25 cellular contexts compared by ENCODE assay signal in the genomic region with DNA sequence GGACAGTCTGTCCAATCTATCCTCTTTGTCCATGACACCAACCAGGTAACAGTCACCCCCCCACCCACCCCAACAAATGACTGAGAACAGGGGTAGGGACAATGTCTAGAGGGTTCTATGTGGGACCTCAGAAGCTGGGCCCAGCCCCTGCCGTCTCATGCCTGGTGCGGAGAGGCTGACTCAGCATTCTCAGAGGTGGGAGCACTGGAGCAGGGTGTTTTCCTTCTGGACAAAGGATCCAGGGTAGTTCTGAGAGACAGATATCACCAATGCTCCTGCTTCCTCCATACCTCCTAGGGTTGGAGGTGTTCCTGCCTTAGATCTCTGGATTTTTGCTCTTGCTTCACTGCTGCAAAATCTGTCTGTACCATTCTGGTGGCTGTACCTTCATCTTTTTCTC. TPM values are rescaled to one million over a fixed set of nuclear protein-coding genes. Genes with fewer than 3 reads are reported as not detected.
DNase-seq lines count a peak whose midpoint lies in the region; ATAC-seq, FAIRE-seq and TF ChIP-seq lines count a peak whose summit lies in the region.
"Had no signal": no experiment of that assay in that cellular context is flagged by ENCODE, and none has a peak within 500 bp of the region (broad histone marks: within the 10 kb centered on the region; RNA-seq: fewer than 3 reads in every experiment).

No MANE protein-coding gene starts in this region.

- H3K4me1 Mint-ChIP-seq in activated CD4-positive, alpha-beta memory T cell treated with anti-CD3 and anti-CD28 coated beads, Interleukin-2, amount 10 ng/mL, durations not matched to agents 7 days and 5 days = peaks cover 6% of the 10 kb centered on the region
- peaks cover 11% of the 10 kb centered on the region for H3K4me1 Mint-ChIP-seq in activated CD4-positive, alpha-beta memory T cell treated with anti-CD3 and anti-CD28 coated beads for 36 hours (ENCODE audit: low read depth)
- H3K4me1 Mint-ChIP-seq in IgD-negative memory B cell = peaks cover 0 to 7% (median 4%) of the 10 kb centered on the region in 3 donors
- H3K4me1 Mint-ChIP-seq in memory B cell = peaks cover 5% of the 10 kb centered on the region

- TF ChIP-seq EP300 in A549 (IDR thresholded peaks at IDR 0.05) = no peak

- peaks cover 85% of the 10 kb centered on the region for H3K36me3 Mint-ChIP-seq in activated CD4-positive, alpha-beta memory T cell treated with anti-CD3 and anti-CD28 coated beads, Interleukin-2, amount 10 ng/mL, durations not matched to agents 7 days and 5 days (ENCODE audit: low read depth)
- H3K36me3 Mint-ChIP-seq in activated CD4-positive, alpha-beta memory T cell treated with anti-CD3 and anti-CD28 coated beads for 36 hours = peaks cover 39% of the 10 kb centered on the region
- H3K36me3 Mint-ChIP-seq in IgD-negative memory B cell = peaks cover 22% of the 10 kb centered on the region
- peaks cover 54% of the 10 kb centered on the region for H3K36me3 Mint-ChIP-seq in memory B cell

- H3K4me2 ChIP-seq in A549 = no peak overlapping the region
- H3K4me2 ChIP-seq: BLaER1 had no signal

- TF ChIP-seq POLR2A in A549 (IDR thresholded peaks at IDR 0.05; ENCODE audit: low read length) (no peak), spleen (IDR thresholded peaks at IDR 0.05) (no peak)

- no peaks in the 10 kb centered on the region for H3K9me3 Mint-ChIP-seq in activated CD4-positive, alpha-beta memory T cell treated with anti-CD3 and anti-CD28 coated beads, Interleukin-2, amount 10 ng/mL, durations not matched to agents 7 days and 5 days
- H3K9me3 Mint-ChIP-seq in activated CD4-positive, alpha-beta memory T cell treated with anti-CD3 and anti-CD28 coated beads for 36 hours = no peaks in the 10 kb centered on the region
- no peaks in the 10 kb centered on the region for H3K9me3 Mint-ChIP-seq in IgD-negative memory B cell
- H3K9me3 Mint-ChIP-seq in memory B cell = no peaks in the 10 kb centered on the region
- H3K9me3 Mint-ChIP-seq: CD4-positive, CD25-positive, alpha-beta regulatory T cell; HFFc6 had no signal

- CTCF ChIA-PET in activated CD4-positive, alpha-beta memory T cell treated with anti-CD3 and anti-CD28 coated beads, Interleukin-2, amount 10 ng/mL, durations not matched to agents 7 days and 5 days (lab: Charles Lee) = no interaction called here
- CTCF ChIA-PET in activated CD4-positive, alpha-beta memory T cell treated with anti-CD3 and anti-CD28 coated beads for 36 hours (lab: Charles Lee) = no interaction called here
- CTCF ChIA-PET in A549 (lab: Yijun Ruan, JAX) = no interaction called here

- no peak for TF ChIP-seq RAD21 in A549 (conservative IDR thresholded peaks at IDR 0.05 in 1 of 2, IDR thresholded peaks at IDR 0.05 in 1 of 2)

- H3K27ac Mint-ChIP-seq in activated CD4-positive, alpha-beta memory T cell treated with anti-CD3 and anti-CD28 coated beads, Interleukin-2, amount 10 ng/mL, durations not matched to agents 7 days and 5 days = peak overlapping the region; percentile 42
- H3K27ac Mint-ChIP-seq in activated CD4-positive, alpha-beta memory T cell treated with anti-CD3 and anti-CD28 coated beads for 36 hours = no peak overlapping the region
- H3K27ac Mint-ChIP-seq in IgD-negative memory B cell (peak overlapping the region; percentile 14 to 85 (median 50)), memory B cell (peak overlapping the region; percentile 77)
- H3K27ac Mint-ChIP-seq: HFFc6 had no signal

- H3K4me1 ChIP-seq in A549 (no peaks in the 10 kb centered on the region), foreskin keratinocyte (no peaks in the 10 kb centered on the region), spleen (no peaks in the 10 kb centered on the region)
- H3K4me1 ChIP-seq: BLaER1, HAP-1 had no signal

- no peak overlapping the region for H3K4me3 Mint-ChIP-seq in activated CD4-positive, alpha-beta memory T cell treated with anti-CD3 and anti-CD28 coated beads, Interleukin-2, amount 10 ng/mL, durations not matched to agents 7 days and 5 days
- H3K4me3 Mint-ChIP-seq in activated CD4-positive, alpha-beta memory T cell treated with anti-CD3 and anti-CD28 coated beads for 36 hours = no peak overlapping the region
- H3K4me3 Mint-ChIP-seq in IgD-negative memory B cell (no peak overlapping the region), memory B cell (no peak overlapping the region)
- H3K4me3 Mint-ChIP-seq: CD4-positive, CD25-positive, alpha-beta regulatory T cell; HFFc6 had no signal

- no peak for DNase-seq in activated CD4-positive, alpha-beta memory T cell treated with anti-CD3 and anti-CD28 coated beads, Interleukin-2, amount 10 ng/mL, durations not matched to agents 7 days and 5 days
- no peak for DNase-seq in activated CD4-positive, alpha-beta memory T cell treated with anti-CD3 and anti-CD28 coated beads for 36 hours
- DNase-seq in A549 (ENCODE audit: low read depth in 1 of 2, low spot score in 1 of 2) (no peak), memory B cell (ENCODE audit: low spot score in 2 of 2) (no peak), foreskin keratinocyte (no peak), spleen (no peak), iPS-NIHi11 (ENCODE audit: low spot score) (no peak)
- DNase-seq: 8988T; CD4-positive, CD25-positive, alpha-beta regulatory T cell; GM23248; HFFc6; NCI-H1048; NCI-H1417; NCI-H1694; NCI-H2029 treated with DMSO at 0.1 percent for 48 hours; NCI-H2227 treated with DMSO at 0.1 percent for 48 hours; NCI-H526 treated with DMSO at 0.1 percent for 48 hours; RPMI8226; SHP77 had no signal

- 100% methylated on average over 2 of the region's 2 CpGs for WGBS in A549 (ENCODE audit: missing lambda C conversion rate)
- 96 to 100% (median 98%) methylated on average over 2 of the region's 2 CpGs; no CpG with 5 or more reads in 1 of the 5 donors for WGBS in spleen, 5 donors

- ATAC-seq in A549 (no peak), memory B cell (ENCODE audit: low read depth) (no peak), foreskin keratinocyte (no peak)

- H3K4me3 ChIP-seq in A549 = no peak overlapping the region
- H3K4me3 ChIP-seq in spleen = no peak overlapping the region
- H3K4me3 ChIP-seq: BLaER1, GM23248, HAP-1 had no signal

- intact Hi-C loops in activated CD4-positive, alpha-beta memory T cell treated with anti-CD3 and anti-CD28 coated beads for 36 hours (cut with micrococcal nuclease) = no loop called here
- intact Hi-C loops in spleen (cut with DNase I; ENCODE audit: low total_unique reads) = no loop called here

- H3K9me3 ChIP-seq in A549 (no peaks in the 10 kb centered on the region), spleen (no peaks in the 10 kb centered on the region)
- H3K9me3 ChIP-seq: BLaER1, HAP-1 had no signal

- peaks cover 0 to 92% (median 40%) of the 10 kb centered on the region in 6 donors for H3K36me3 ChIP-seq in spleen
- H3K36me3 ChIP-seq: HAP-1 had no signal

- POLR2A ChIA-PET in activated CD4-positive, alpha-beta memory T cell treated with anti-CD3 and anti-CD28 coated beads, Interleukin-2, amount 10 ng/mL, durations not matched to agents 7 days and 5 days (lab: Charles Lee) = no interaction called here
- POLR2A ChIA-PET in activated CD4-positive, alpha-beta memory T cell treated with anti-CD3 and anti-CD28 coated beads for 36 hours (lab: Charles Lee) = no interaction called here
- POLR2A ChIA-PET in A549 (lab: Yijun Ruan, JAX) = no interaction called here

- H3K27me3 Mint-ChIP-seq in activated CD4-positive, alpha-beta memory T cell treated with anti-CD3 and anti-CD28 coated beads, Interleukin-2, amount 10 ng/mL, durations not matched to agents 7 days and 5 days = no peaks in the 10 kb centered on the region
- no peaks in the 10 kb centered on the region for H3K27me3 Mint-ChIP-seq in activated CD4-positive, alpha-beta memory T cell treated with anti-CD3 and anti-CD28 coated beads for 36 hours
- no peaks in the 10 kb centered on the region for H3K27me3 Mint-ChIP-seq in IgD-negative memory B cell
- H3K27me3 Mint-ChIP-seq in memory B cell = no peaks in the 10 kb centered on the region
- H3K27me3 Mint-ChIP-seq: CD4-positive, CD25-positive, alpha-beta regulatory T cell had no signal

- H3K27ac ChIP-seq in A549 (no peak overlapping the region), foreskin keratinocyte (no peak overlapping the region), spleen (no peak overlapping the region)
- H3K27ac ChIP-seq: BLaER1, GM23248 had no signal

- FAIRE-seq in A549 (lab: Jason Lieb, UNC) = no peak
- FAIRE-seq: D721Med, GM18507, HTR-8/SVneo had no signal

- TF ChIP-seq CTCF in A549 (IDR thresholded peaks at IDR 0.05) (no peak), foreskin keratinocyte (conservative IDR thresholded peaks at IDR 0.05) (no peak), spleen (IDR thresholded peaks at IDR 0.05 in 8 of 11, conservative IDR thresholded peaks at IDR 0.05 in 3 of 11) (no peak)

- H3K27me3 ChIP-seq in foreskin keratinocyte = no peaks in the 10 kb centered on the region
- H3K27me3 ChIP-seq in spleen (replicated peaks in 1 of 7) = no peaks in the 10 kb centered on the region
- H3K27me3 ChIP-seq: BLaER1 had no signal

RNA-seq across cellular contexts. Expression of a gene that starts 33.9 kb away (rescaled TPM):
- total RNA-seq in activated CD4-positive, alpha-beta memory T cell treated with anti-CD3 and anti-CD28 coated beads, Interleukin-2, amount 10 ng/mL, durations not matched to agents 7 days and 5 days = 100 to 1,000 TPM; 351 TPM
- total RNA-seq in activated CD4-positive, alpha-beta memory T cell treated with anti-CD3 and anti-CD28 coated beads for 36 hours = 100 to 1,000 TPM; 152 to 157 TPM
- 33.5 and 39.8 TPM in 2 replicates for polyA plus RNA-seq in A549 (2011; rRNA removed)
- polyA plus RNA-seq in A549 (2012; cell fraction: cytosol; rRNA removed) = 9.3 and 9.8 TPM in 2 replicates
- polyA plus RNA-seq in A549 (2012; cell fraction: nucleus; rRNA removed) = 4.5 and 4.7 TPM in 2 replicates
- 22.4 to 25.5 TPM (median 23.7 TPM) in 3 replicates for polyA plus RNA-seq in A549 (2017; fragmentation: RNase III; extraction: RNeasy Plus Mini Kit Qiagen cat#74134 plus additional on column Dnase treatment)
- polyA minus RNA-seq in A549 (2011; rRNA and poly(A)+ RNA removed) = 15.4 and 20.8 TPM in 2 replicates
- 288 TPM for polyA plus RNA-seq in IgD-negative memory B cell
- total RNA-seq in foreskin keratinocyte = 146 TPM in 2 replicates
- 58.1 and 61.6 TPM in 2 replicates for polyA plus RNA-seq in foreskin keratinocyte
- 100 to 1,000 TPM; 202 to 327 (median 270) TPM for total RNA-seq in spleen
- polyA plus RNA-seq in spleen = 100 to 1,000 TPM in 2 of 3 donors, 10 to 100 TPM in 1; 97.5 to 120 (median 118) TPM

RNA-seq across cellular contexts. Expression of a gene that starts 55.1 kb away (rescaled TPM):
- 10 to 100 TPM; 85.2 to 88.0 TPM for total RNA-seq in activated CD4-positive, alpha-beta memory T cell treated with anti-CD3 and anti-CD28 coated beads, Interleukin-2, amount 10 ng/mL, durations not matched to agents 7 days and 5 days
- 10 to 100 TPM; 41.9 to 44.1 TPM for total RNA-seq in activated CD4-positive, alpha-beta memory T cell treated with anti-CD3 and anti-CD28 coated beads for 36 hours
- 1.7 and 1.9 TPM in 2 replicates for polyA plus RNA-seq in A549 (2011; rRNA removed)
- 0.61 and 0.66 TPM in 2 replicates for polyA plus RNA-seq in A549 (2012; cell fraction: cytosol; rRNA removed)
- polyA plus RNA-seq in A549 (2012; cell fraction: nucleus; rRNA removed) = 1.4 and 2.3 TPM in 2 replicates
- 2.5 to 3.5 TPM (median 3.2 TPM) in 3 replicates for polyA plus RNA-seq in A549 (2017; fragmentation: RNase III; extraction: RNeasy Plus Mini Kit Qiagen cat#74134 plus additional on column Dnase treatment)
- 0.95 and 1.4 TPM in 2 replicates for polyA minus RNA-seq in A549 (2011; rRNA and poly(A)+ RNA removed)
- polyA plus RNA-seq in IgD-negative memory B cell = 38.9 TPM
- total RNA-seq in foreskin keratinocyte = 10.7 and 11.7 TPM in 2 replicates
- polyA plus RNA-seq in foreskin keratinocyte = 8.1 and 8.3 TPM in 2 replicates
- 10 to 100 TPM; 50.3 to 85.7 (median 67.5) TPM for total RNA-seq in spleen
- polyA plus RNA-seq in spleen = 10 to 100 TPM; 32.0 to 35.1 (median 32.6) TPM
